ENCODE assay signal across 13 cellular contexts in genomic region chr2:127100261-127101047, GRCh38. TPM values are rescaled to one million over a fixed set of nuclear protein-coding genes. Genes with fewer than 3 reads are reported as not detected.
DNase-seq lines count a peak whose midpoint lies in the region; ATAC-seq and TF ChIP-seq lines count a peak whose summit lies in the region.
"Had no signal": no experiment of that assay in that cellular context is flagged by ENCODE, and none has a peak within 500 bp of the region (broad histone marks: within the 10 kb centered on the region; RNA-seq: fewer than 3 reads in every experiment).

No MANE protein-coding gene starts in this region.

- H3K36me3 ChIP-seq in psoas muscle (ENCODE audit: insufficient read depth in 1 of 2, low read depth in 1 of 2) = no peaks in the 10 kb centered on the region
- no peaks in the 10 kb centered on the region for H3K36me3 ChIP-seq in effector memory CD4-positive, alpha-beta T cell (ENCODE audit: control insufficient read depth, insufficient read depth, low read length)
- H3K36me3 ChIP-seq: prostate gland had no signal

- H3K27ac ChIP-seq in psoas muscle = peak overlapping the region; percentile 98
- H3K27ac ChIP-seq in effector memory CD4-positive, alpha-beta T cell (ENCODE audit: insufficient read depth, low read length, poor library complexity, severe bottlenecking) = no peak overlapping the region
- H3K27ac ChIP-seq: coronary artery, HL-60 had no signal

- WGBS in psoas muscle, 3 donors = 34 to 45% (median 42%) methylated on average over 14 to 15 of the region's 15 CpGs

- peak in 2 of 4 donors; percentile 3 for ATAC-seq in psoas muscle
- no peak for ATAC-seq in natural killer cell treated with Interleukin-12 subunit alpha and Interleukin-12 subunit beta and Interleukin-15 and Interleukin-18, amount 100 ng/mL, for 72 hours

- H3K36me3 Mint-ChIP-seq in Calu3 (ENCODE audit: insufficient read depth, unreplicated experiment) = peaks cover 20% of the 10 kb centered on the region
- H3K36me3 Mint-ChIP-seq in natural killer cell treated with Interleukin-12 subunit alpha and Interleukin-12 subunit beta and Interleukin-15 and Interleukin-18, amount 100 ng/mL, for 72 hours = no peaks in the 10 kb centered on the region

- H3K4me3 ChIP-seq in fibroblast of pulmonary artery (replicated peaks; ENCODE audit: low read depth, low read length) = no peak overlapping the region
- peak overlapping the region; percentile 25 for H3K4me3 ChIP-seq in psoas muscle
- H3K4me3 ChIP-seq in effector memory CD4-positive, alpha-beta T cell (ENCODE audit: insufficient read depth, low read depth, low read length, poor library complexity, severe bottlenecking) = no peak overlapping the region
- H3K4me3 ChIP-seq: coronary artery, prostate gland had no signal

- CTCF ChIA-PET in Calu3 (lab: Charles Lee) = interaction anchor here (0.7 to 1.7 kb wide), 3 partner anchors 16 to 32 kb away, joined by 3 to 7 read pairs (median 4); no protein-coding TSS in a partner anchor

- peak overlapping the region; percentile 84 for H3K27ac Mint-ChIP-seq in Calu3 (ENCODE audit: unreplicated experiment)
- H3K27ac Mint-ChIP-seq in natural killer cell treated with Interleukin-12 subunit alpha and Interleukin-12 subunit beta and Interleukin-15 and Interleukin-18, amount 100 ng/mL, for 72 hours = no peak overlapping the region

- H3K27me3 ChIP-seq in psoas muscle (ENCODE audit: insufficient read depth in 3 of 3, low read length in 2 of 3) = no peaks in the 10 kb centered on the region
- H3K27me3 ChIP-seq in effector memory CD4-positive, alpha-beta T cell (replicated peaks; ENCODE audit: control insufficient read depth, insufficient read depth, low read length, poor library complexity, severe bottlenecking) = no peaks in the 10 kb centered on the region

- DNase-seq in Calu3 (peak; percentile 81), NCI-H2196 (lab: John Stamatoyannopoulos, UW; ENCODE audit: unreplicated experiment) (peak; percentile 40), fibroblast of pulmonary artery (ENCODE audit: low read depth) (peak; percentile 33), psoas muscle (peak; percentile 47 to 59), amniotic stem cell (lab: John Stamatoyannopoulos, UW) (no peak), germinal center (ENCODE audit: low spot score) (no peak)
- DNase-seq in effector memory CD4-positive, alpha-beta T cell = no peak
- DNase-seq in natural killer cell treated with Interleukin-12 subunit alpha and Interleukin-12 subunit beta and Interleukin-15 and Interleukin-18, amount 100 ng/mL, for 72 hours (ENCODE audit: low spot score) = no peak
- DNase-seq: NCI-H2171 treated with DMSO at 0.1 percent for 48 hours; stimulated activated CD8-positive, alpha-beta memory T cell treated with anti-CD3 and anti-CD28 coated beads, Interleukin-4, amount 100 ng/mL, for 48 hours had no signal

- no peaks in the 10 kb centered on the region for H3K9me3 Mint-ChIP-seq in Calu3 (ENCODE audit: low read depth, unreplicated experiment)
- H3K9me3 Mint-ChIP-seq in natural killer cell treated with Interleukin-12 subunit alpha and Interleukin-12 subunit beta and Interleukin-15 and Interleukin-18, amount 100 ng/mL, for 72 hours = no peaks in the 10 kb centered on the region

- BruUV-seq in Calu3 (replicated peaks; lab: Mats Ljungman, UMichigan) = no TSS peak

- H3K9me3 ChIP-seq in psoas muscle = no peaks in the 10 kb centered on the region
- H3K9me3 ChIP-seq in effector memory CD4-positive, alpha-beta T cell (ENCODE audit: control insufficient read depth, low read length) = no peaks in the 10 kb centered on the region
- H3K9me3 ChIP-seq: prostate gland had no signal

- peaks cover 75% of the 10 kb centered on the region for H3K4me1 ChIP-seq in psoas muscle
- H3K4me1 ChIP-seq in effector memory CD4-positive, alpha-beta T cell (ENCODE audit: control insufficient read depth, insufficient read depth, low read length, poor library complexity, severe bottlenecking) = peaks cover under 1% of the 10 kb centered on the region

- TF ChIP-seq CTCF in Calu3 (IDR thresholded peaks at IDR 0.05; ENCODE audit: unreplicated experiment) = no peak
- TF ChIP-seq CTCF in fibroblast of pulmonary artery (IDR thresholded peaks at IDR 0.05; ENCODE audit: low read length, missing control alignments) = no peak
- TF ChIP-seq CTCF in psoas muscle (IDR thresholded peaks at IDR 0.05) = no peak

- H3K4me1 Mint-ChIP-seq in Calu3 (ENCODE audit: low read depth, unreplicated experiment) = peaks cover 60% of the 10 kb centered on the region
- H3K4me1 Mint-ChIP-seq in natural killer cell treated with Interleukin-12 subunit alpha and Interleukin-12 subunit beta and Interleukin-15 and Interleukin-18, amount 100 ng/mL, for 72 hours (ENCODE audit: low read depth in 2 of 2) = peaks cover 0 to 3% of the 10 kb centered on the region in 2 donors

- intact Hi-C loops in Calu3 (cut with micrococcal nuclease; ENCODE audit: unreplicated experiment) (loop anchor here (5.0 to 10.0 kb wide), 2 partner anchors 33 to 64 kb away; no protein-coding TSS in a partner anchor), psoas muscle (cut with DNase I) (loop anchor here in 1 of 2 donors (5.0 kb wide), 1 partner anchor 33 kb away; no protein-coding TSS in a partner anchor)

- no peaks in the 10 kb centered on the region for H3K27me3 Mint-ChIP-seq in Calu3 (ENCODE audit: unreplicated experiment)
- H3K27me3 Mint-ChIP-seq in natural killer cell treated with Interleukin-12 subunit alpha and Interleukin-12 subunit beta and Interleukin-15 and Interleukin-18, amount 100 ng/mL, for 72 hours = peaks cover 0 to 6% of the 10 kb centered on the region in 2 donors

- H3K4me3 Mint-ChIP-seq in Calu3 (ENCODE audit: low read depth, unreplicated experiment) = peak overlapping the region; percentile 57
- no peak overlapping the region for H3K4me3 Mint-ChIP-seq in natural killer cell treated with Interleukin-12 subunit alpha and Interleukin-12 subunit beta and Interleukin-15 and Interleukin-18, amount 100 ng/mL, for 72 hours

RNA-seq across cellular contexts. Expression of gene BIN1, which starts 6.5 kb away (rescaled TPM):
- total RNA-seq in Calu3 (2022) (52.8 and 54.7 TPM in 2 replicates), psoas muscle (1,000 to 10,000 TPM; 1,036 to 1,643 (median 1,260) TPM)
- 1,000 to 10,000 TPM in 2 of 3 donors, 100 to 1,000 TPM in 1; 615 to 1,667 (median 1,547) TPM for polyA plus RNA-seq in psoas muscle
- 10 to 100 TPM; 18.0 to 35.9 TPM for total RNA-seq in natural killer cell treated with Interleukin-12 subunit alpha and Interleukin-12 subunit beta and Interleukin-15 and Interleukin-18, amount 100 ng/mL, for 72 hours

Comparison
In these comparisons a context has a peak if more than half of its experiments do, and no peak if none do; other contexts are left out.
1. DNase-seq: peak in Calu3 (single experiment), NCI-H2196 (single experiment), fibroblast of pulmonary artery (single experiment) and psoas muscle (2 of 2); none in effector memory CD4-positive, alpha-beta T cell (0 of 3), natural killer cell treated with Interleukin-12 subunit alpha and Interleukin-12 subunit beta and Interleukin-15 and Interleukin-18, amount 100 ng/mL, for 72 hours (single experiment), amniotic stem cell (single experiment) and germinal center (single experiment).
2. RNA of gene BIN1, which starts 6.5 kb away (total RNA-seq): 1,036 to 1,643 TPM in psoas muscle; 52.8 to 54.7 TPM in Calu3 and 18.0 to 35.9 TPM in natural killer cell treated with Interleukin-12 subunit alpha and Interleukin-12 subunit beta and Interleukin-15 and Interleukin-18, amount 100 ng/mL, for 72 hours; every median in the first group is over 10 times any median in the second.